Comparison of ENCODE assay signal across 12 cellular contexts in the genomic region with DNA sequence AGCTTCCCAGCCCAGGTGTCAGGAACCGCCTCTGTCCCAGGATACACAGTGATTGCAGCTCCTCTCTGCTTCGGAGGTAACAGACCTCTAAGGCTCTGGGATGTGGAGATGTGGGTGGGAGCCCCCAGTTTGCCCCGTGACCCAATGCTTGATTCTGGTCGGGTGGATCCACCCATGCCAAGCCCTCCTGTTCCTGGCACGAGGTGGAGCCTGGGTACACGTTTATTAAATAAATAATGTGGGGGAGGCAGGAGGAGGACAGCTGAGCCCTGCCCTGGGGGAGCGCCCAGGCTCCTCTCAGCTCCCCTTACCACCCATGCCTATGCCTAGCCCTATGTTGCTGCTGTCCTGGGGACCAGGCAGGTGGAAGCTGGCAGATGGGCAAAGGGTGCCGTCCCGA. TPM values are rescaled to one million over a fixed set of nuclear protein-coding genes. Genes with fewer than 3 reads are reported as not detected.
DNase-seq lines count a peak whose midpoint lies in the region; ATAC-seq, FAIRE-seq and TF ChIP-seq lines count a peak whose summit lies in the region.
"Had no signal": no experiment of that assay in that cellular context is flagged by ENCODE, and none has a peak within 500 bp of the region (broad histone marks: within the 10 kb centered on the region; RNA-seq: fewer than 3 reads in every experiment).

No MANE protein-coding gene starts in this region.

- H3K36me3 ChIP-seq in heart left ventricle (peaks cover 0 to 10% (median 0%) of the 10 kb centered on the region in 9 donors), right atrium auricular region (no peaks in the 10 kb centered on the region), parathyroid adenoma (ENCODE audit: control insufficient read depth, insufficient read depth, low read length) (no peaks in the 10 kb centered on the region), vagina (no peaks in the 10 kb centered on the region), pancreas (no peaks in the 10 kb centered on the region)

- TF ChIP-seq POLR2A in heart left ventricle (IDR thresholded peaks at IDR 0.05) (no peak), vagina (IDR thresholded peaks at IDR 0.05) (no peak), lower leg skin (IDR thresholded peaks at IDR 0.05) (no peak)

- H3K27ac ChIP-seq in heart left ventricle (peak overlapping the region; percentile 49 to 99 (median 86)), right atrium auricular region (peak overlapping the region; percentile 77 to 78), parathyroid adenoma (peak overlapping the region; percentile 51), vagina (peak overlapping the region; percentile 90), pancreas (peak overlapping the region in 1 of 4 donors; percentile 31)

- H3K4me2 ChIP-seq in parathyroid adenoma (ENCODE audit: low read length): no peak overlapping the region
- H3K4me2 ChIP-seq: A549 had no signal

- H3K9ac ChIP-seq in parathyroid adenoma: no peak overlapping the region

- H3K27me3 ChIP-seq in heart left ventricle: no peaks in the 10 kb centered on the region
- no peaks in the 10 kb centered on the region for H3K27me3 ChIP-seq in right atrium auricular region
- H3K27me3 ChIP-seq in parathyroid adenoma (ENCODE audit: control insufficient read depth, insufficient read depth, low read length): no peaks in the 10 kb centered on the region
- H3K27me3 ChIP-seq in vagina: no peaks in the 10 kb centered on the region
- H3K27me3 ChIP-seq in pancreas: no peaks in the 10 kb centered on the region

- 52 to 75% (median 55%) methylated on average over 5 to 9 of the region's 9 CpGs for WGBS in heart left ventricle, 4 donors
- 68 to 75% methylated on average over 9 of the region's 9 CpGs for WGBS in pancreas, 2 donors
- WGBS in lower leg skin, 2 donors: 55 to 69% methylated on average over 8 to 9 of the region's 9 CpGs

- DNase-seq in heart left ventricle (no peak), cardiac septum (ENCODE audit: low spot score) (no peak), right atrium auricular region (ENCODE audit: low spot score) (no peak), vagina (ENCODE audit: extremely low spot score in 2 of 2) (no peak), pancreas (no peak), lower leg skin (ENCODE audit: low spot score in 2 of 2) (no peak), NCI-H2171 treated with DMSO at 0.1 percent for 48 hours (lab: John Stamatoyannopoulos, UW) (no peak)
- DNase-seq: activated CD8-positive, alpha-beta memory T cell treated with anti-CD3 and anti-CD28 coated beads, Interleukin-2, amount 50 U/mL, for 48 hours; NCI-H1694 had no signal

- H3K4me3 ChIP-seq in heart left ventricle: peak overlapping the region in 2 of 12 donors; percentile 8 to 32
- H3K4me3 ChIP-seq in right atrium auricular region: no peak overlapping the region
- no peak overlapping the region for H3K4me3 ChIP-seq in parathyroid adenoma (ENCODE audit: low read depth, low read length)
- H3K4me3 ChIP-seq in vagina: no peak overlapping the region
- H3K4me3 ChIP-seq in pancreas: no peak overlapping the region
- H3K4me3 ChIP-seq in lower leg skin (ENCODE audit: low read depth, poor library complexity, severe bottlenecking): no peak overlapping the region
- H3K4me3 ChIP-seq: A549 had no signal

- no peaks in the 10 kb centered on the region for H3K9me3 ChIP-seq in heart left ventricle
- H3K9me3 ChIP-seq in right atrium auricular region: no peaks in the 10 kb centered on the region
- H3K9me3 ChIP-seq in parathyroid adenoma (ENCODE audit: control insufficient read depth, low read length): no peaks in the 10 kb centered on the region
- no peaks in the 10 kb centered on the region for H3K9me3 ChIP-seq in vagina
- no peaks in the 10 kb centered on the region for H3K9me3 ChIP-seq in pancreas
- H3K9me3 ChIP-seq: A549 had no signal

- ATAC-seq in heart left ventricle (no peak), pancreas (no peak)
- ATAC-seq: A549 had no signal

- intact Hi-C loops in heart left ventricle (cut with DNase I): no loop called here
- intact Hi-C loops in cardiac septum (cut with DNase I): no loop called here
- intact Hi-C loops in vagina (cut with DNase I): no loop called here
- intact Hi-C loops in pancreas (cut with DNase I): no loop called here
- intact Hi-C loops in lower leg skin (cut with DNase I; ENCODE audit: low total_unique reads): no loop called here

- TF ChIP-seq CTCF in heart left ventricle (IDR thresholded peaks at IDR 0.05): no peak
- TF ChIP-seq CTCF in right atrium auricular region (IDR thresholded peaks at IDR 0.05): no peak
- TF ChIP-seq CTCF in parathyroid adenoma (IDR thresholded peaks at IDR 0.05): no peak
- no peak for TF ChIP-seq CTCF in vagina (IDR thresholded peaks at IDR 0.05)
- no peak for TF ChIP-seq CTCF in pancreas (IDR thresholded peaks at IDR 0.05)
- TF ChIP-seq CTCF in lower leg skin (IDR thresholded peaks at IDR 0.05): no peak

- peaks cover 15% of the 10 kb centered on the region for H3K79me2 ChIP-seq in parathyroid adenoma

- H3K4me1 ChIP-seq in heart left ventricle (peaks cover 31 to 100% (median 84%) of the 10 kb centered on the region in 12 donors), right atrium auricular region (peaks cover 0 to 93% of the 10 kb centered on the region in 2 donors), parathyroid adenoma (peaks cover 12% of the 10 kb centered on the region), vagina (peaks cover 90% of the 10 kb centered on the region), pancreas (no peaks in the 10 kb centered on the region)

- no peak overlapping the region for H2AFZ ChIP-seq in parathyroid adenoma

- FAIRE-seq in pancreas (lab: Jason Lieb, UNC): no peak
- FAIRE-seq: A549 had no signal

RNA-seq across cellular contexts. Expression of a gene that starts 16.0 kb away (rescaled TPM):
- total RNA-seq in heart left ventricle (10 to 100 TPM; 47.0 to 83.9 (median 56.5) TPM), cardiac septum (82.6 TPM), right atrium auricular region (10 to 100 TPM; 41.6 to 59.9 TPM), vagina (32.9 TPM), pancreas (10 to 100 TPM in 2 of 6 donors, 1 to 10 TPM in 4; 7.0 to 21.1 (median 9.8) TPM), lower leg skin (10 to 100 TPM; 10.2 to 18.8 (median 14.7) TPM)
- polyA plus RNA-seq in heart left ventricle (10 to 100 TPM; 27.5 to 60.0 TPM), pancreas (10 to 100 TPM; 21.8 to 24.0 TPM)
- polyA plus RNA-seq: IgD-negative memory B cell had no signal

RNA-seq across cellular contexts. Expression of a gene that starts 52.0 kb away (rescaled TPM):
- total RNA-seq in heart left ventricle: 10 to 100 TPM in 1 of 9 donors, 1 to 10 TPM in 7, under 1 TPM in 1; 0.56 to 17.7 (median 2.0) TPM
- polyA plus RNA-seq in heart left ventricle: 1 to 10 TPM; 1.2 to 2.3 TPM
- 6.9 TPM for total RNA-seq in cardiac septum
- 1 to 10 TPM in 1 of 2 donors, under 1 TPM in 1; 0.19 to 1.9 TPM for total RNA-seq in right atrium auricular region
- total RNA-seq in vagina: 2.0 TPM
- total RNA-seq in pancreas: 1 to 10 TPM in 2 of 6 donors, under 1 TPM in 3, not detected in 1; 0.24 to 4.1 (median 0.98) TPM
- polyA plus RNA-seq in pancreas: under 1 TPM; 0.49 to 0.99 TPM
- total RNA-seq in lower leg skin: under 1 TPM in 2 of 4 donors, not detected in 2; 0.46 to 0.81 TPM
- polyA plus RNA-seq: IgD-negative memory B cell had no signal

RNA-seq across cellular contexts. Expression of a gene that starts 52.1 kb away (rescaled TPM):
- total RNA-seq in heart left ventricle (10 to 100 TPM in 1 of 9 donors, 1 to 10 TPM in 8; 1.0 to 13.9 (median 2.6) TPM), cardiac septum (3.8 TPM), right atrium auricular region (1 to 10 TPM; 2.0 to 7.0 TPM), vagina (6.1 TPM), pancreas (1 to 10 TPM in 2 of 6 donors, under 1 TPM in 4; 0.23 to 4.7 (median 0.75) TPM), lower leg skin (1 to 10 TPM; 2.1 to 4.8 (median 4.4) TPM)
- polyA plus RNA-seq in heart left ventricle (1 to 10 TPM; 1.3 to 7.5 TPM), pancreas (under 1 TPM; 0.59 to 0.91 TPM)
